ENCODE assay signal across 2 cellular contexts in the genomic region with DNA sequence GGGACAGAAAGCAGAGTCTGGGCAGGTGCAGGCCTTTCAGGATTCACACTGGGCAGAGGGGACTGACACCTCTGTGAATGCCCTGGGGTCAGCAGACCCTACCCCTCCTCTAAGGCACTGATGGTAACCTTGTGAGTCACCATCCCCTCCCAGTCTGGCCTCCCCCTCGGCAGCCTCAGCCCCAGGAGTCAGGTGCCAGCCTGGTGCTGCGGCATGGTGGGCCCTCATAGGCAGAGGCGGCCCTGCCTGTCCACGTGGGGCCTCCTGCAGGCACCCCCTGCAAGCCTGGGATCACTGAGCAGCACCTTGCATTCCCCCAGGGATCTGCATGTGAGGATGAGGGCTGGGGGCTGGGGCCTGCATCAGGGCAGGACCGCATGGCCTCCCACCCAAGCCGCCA.
A peak's percentile ranks its signal among the peaks of the same experiment; 100 is the strongest.
TF ChIP-seq lines count a peak whose summit lies in the region.

No MANE protein-coding gene starts in this region.

TF ChIP-seq in HepG2, 621 proteins besides CTCF, POLR2A, EP300 and RAD21:
- TF ChIP-seq ZNF660 (CRISPR knock-in tag; IDR thresholded peaks at IDR 0.05; ENCODE audit: borderline replicate concordance, low read depth), result no peak
- TF ChIP-seq ZNF775 (CRISPR knock-in tag; IDR thresholded peaks at IDR 0.05; ENCODE audit: borderline replicate concordance), result no peak
- TF ChIP-seq DMAP1 (CRISPR knock-in tag; IDR thresholded peaks at IDR 0.05), result peak; percentile 36; the same call in 1 of the 2 replicates
- TF ChIP-seq ZNF878 (CRISPR knock-in tag; IDR thresholded peaks at IDR 0.05), result no peak
- TF ChIP-seq ZNF672 (CRISPR knock-in tag; IDR thresholded peaks at IDR 0.05), result no peak
- TF ChIP-seq KLF6 (CRISPR knock-in tag; IDR thresholded peaks at IDR 0.05), result no peak
- TF ChIP-seq ZNF891 (CRISPR knock-in tag; IDR thresholded peaks at IDR 0.05), result 0 out of 2 replicates have a peak, but pooled peaks have one; percentile 10
- TF ChIP-seq, protein P1, sequence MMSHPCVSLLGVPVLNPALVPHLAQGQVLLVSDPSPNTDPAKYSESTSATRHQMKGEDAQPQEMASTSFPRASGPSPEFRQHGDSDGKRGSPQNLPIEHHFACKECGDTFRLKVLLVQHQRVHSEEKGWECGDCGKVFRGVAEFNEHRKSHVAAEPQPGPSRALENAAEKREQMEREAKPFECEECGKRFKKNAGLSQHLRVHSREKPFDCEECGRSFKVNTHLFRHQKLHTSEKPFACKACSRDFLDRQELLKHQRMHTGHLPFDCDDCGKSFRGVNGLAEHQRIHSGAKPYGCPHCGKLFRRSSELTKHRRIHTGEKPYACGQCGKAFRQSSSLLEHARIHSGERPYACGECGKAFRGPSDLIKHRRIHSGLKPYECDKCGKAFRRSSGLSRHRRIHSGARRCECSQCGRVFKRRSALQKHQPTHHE (CRISPR knock-in tag; IDR thresholded peaks at IDR 0.05; ENCODE audit: borderline replicate concordance), result no peak
- no peak for TF ChIP-seq RARA (CRISPR knock-in tag; IDR thresholded peaks at IDR 0.05)
- TF ChIP-seq, protein P2, sequence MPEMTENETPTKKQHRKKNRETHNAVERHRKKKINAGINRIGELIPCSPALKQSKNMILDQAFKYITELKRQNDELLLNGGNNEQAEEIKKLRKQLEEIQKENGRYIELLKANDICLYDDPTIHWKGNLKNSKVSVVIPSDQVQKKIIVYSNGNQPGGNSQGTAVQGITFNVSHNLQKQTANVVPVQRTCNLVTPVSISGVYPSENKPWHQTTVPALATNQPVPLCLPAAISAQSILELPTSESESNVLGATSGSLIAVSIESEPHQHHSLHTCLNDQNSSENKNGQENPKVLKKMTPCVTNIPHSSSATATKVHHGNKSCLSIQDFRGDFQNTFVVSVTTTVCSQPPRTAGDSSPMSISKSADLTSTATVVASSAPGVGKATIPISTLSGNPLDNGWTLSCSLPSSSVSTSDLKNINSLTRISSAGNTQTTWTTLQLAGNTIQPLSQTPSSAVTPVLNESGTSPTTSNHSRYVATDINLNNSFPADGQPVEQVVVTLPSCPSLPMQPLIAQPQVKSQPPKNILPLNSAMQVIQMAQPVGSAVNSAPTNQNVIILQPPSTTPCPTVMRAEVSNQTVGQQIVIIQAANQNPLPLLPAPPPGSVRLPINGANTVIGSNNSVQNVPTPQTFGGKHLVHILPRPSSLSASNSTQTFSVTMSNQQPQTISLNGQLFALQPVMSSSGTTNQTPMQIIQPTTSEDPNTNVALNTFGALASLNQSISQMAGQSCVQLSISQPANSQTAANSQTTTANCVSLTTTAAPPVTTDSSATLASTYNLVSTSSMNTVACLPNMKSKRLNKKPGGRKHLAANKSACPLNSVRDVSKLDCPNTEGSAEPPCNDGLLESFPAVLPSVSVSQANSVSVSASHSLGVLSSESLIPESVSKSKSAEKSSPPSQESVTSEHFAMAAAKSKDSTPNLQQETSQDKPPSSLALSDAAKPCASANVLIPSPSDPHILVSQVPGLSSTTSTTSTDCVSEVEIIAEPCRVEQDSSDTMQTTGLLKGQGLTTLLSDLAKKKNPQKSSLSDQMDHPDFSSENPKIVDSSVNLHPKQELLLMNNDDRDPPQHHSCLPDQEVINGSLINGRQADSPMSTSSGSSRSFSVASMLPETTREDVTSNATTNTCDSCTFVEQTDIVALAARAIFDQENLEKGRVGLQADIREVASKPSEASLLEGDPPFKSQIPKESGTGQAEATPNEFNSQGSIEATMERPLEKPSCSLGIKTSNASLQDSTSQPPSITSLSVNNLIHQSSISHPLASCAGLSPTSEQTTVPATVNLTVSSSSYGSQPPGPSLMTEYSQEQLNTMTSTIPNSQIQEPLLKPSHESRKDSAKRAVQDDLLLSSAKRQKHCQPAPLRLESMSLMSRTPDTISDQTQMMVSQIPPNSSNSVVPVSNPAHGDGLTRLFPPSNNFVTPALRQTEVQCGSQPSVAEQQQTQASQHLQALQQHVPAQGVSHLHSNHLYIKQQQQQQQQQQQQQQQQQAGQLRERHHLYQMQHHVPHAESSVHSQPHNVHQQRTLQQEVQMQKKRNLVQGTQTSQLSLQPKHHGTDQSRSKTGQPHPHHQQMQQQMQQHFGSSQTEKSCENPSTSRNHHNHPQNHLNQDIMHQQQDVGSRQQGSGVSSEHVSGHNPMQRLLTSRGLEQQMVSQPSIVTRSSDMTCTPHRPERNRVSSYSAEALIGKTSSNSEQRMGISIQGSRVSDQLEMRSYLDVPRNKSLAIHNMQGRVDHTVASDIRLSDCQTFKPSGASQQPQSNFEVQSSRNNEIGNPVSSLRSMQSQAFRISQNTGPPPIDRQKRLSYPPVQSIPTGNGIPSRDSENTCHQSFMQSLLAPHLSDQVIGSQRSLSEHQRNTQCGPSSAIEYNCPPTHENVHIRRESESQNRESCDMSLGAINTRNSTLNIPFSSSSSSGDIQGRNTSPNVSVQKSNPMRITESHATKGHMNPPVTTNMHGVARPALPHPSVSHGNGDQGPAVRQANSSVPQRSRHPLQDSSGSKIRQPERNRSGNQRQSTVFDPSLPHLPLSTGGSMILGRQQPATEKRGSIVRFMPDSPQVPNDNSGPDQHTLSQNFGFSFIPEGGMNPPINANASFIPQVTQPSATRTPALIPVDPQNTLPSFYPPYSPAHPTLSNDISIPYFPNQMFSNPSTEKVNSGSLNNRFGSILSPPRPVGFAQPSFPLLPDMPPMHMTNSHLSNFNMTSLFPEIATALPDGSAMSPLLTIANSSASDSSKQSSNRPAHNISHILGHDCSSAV (CRISPR knock-in tag; IDR thresholded peaks at IDR 0.05; ENCODE audit: borderline replicate concordance), result no peak
- TF ChIP-seq GATA4 (IDR thresholded peaks at IDR 0.05; ENCODE audit: borderline replicate concordance, low read depth), result no peak
- TF ChIP-seq BORCS8-MEF2B (CRISPR knock-in tag; IDR thresholded peaks at IDR 0.05), result no peak
- no peak for TF ChIP-seq ZBTB20 (CRISPR knock-in tag; IDR thresholded peaks at IDR 0.05; ENCODE audit: borderline replicate concordance, low read depth)
- TF ChIP-seq MAFG (CRISPR knock-in tag; IDR thresholded peaks at IDR 0.05), result no peak

TF ChIP-seq in H1, 55 proteins besides CTCF, POLR2A, EP300 and RAD21:
- TF ChIP-seq RFX5 (IDR thresholded peaks at IDR 0.05; ENCODE audit: borderline replicate concordance, low read depth, low read length) (no peak), MAFK (IDR thresholded peaks at IDR 0.05; ENCODE audit: low read depth, low read length) (no peak), EGR1 (IDR thresholded peaks at IDR 0.05; ENCODE audit: borderline replicate concordance, low read depth, low read length) (no peak), CBX5 (IDR thresholded peaks at IDR 0.05; ENCODE audit: low read depth, low read length) (no peak), TAF1 (IDR thresholded peaks at IDR 0.05; ENCODE audit: low read depth, low read length) (no peak), SAP30 (IDR thresholded peaks at IDR 0.05; ENCODE audit: insufficient read depth, insufficient replicate concordance, low read length) (no peak), CBX8 (IDR thresholded peaks at IDR 0.05; ENCODE audit: borderline replicate concordance, low read depth, low read length) (no peak)
- TF ChIP-seq, protein P3, sequence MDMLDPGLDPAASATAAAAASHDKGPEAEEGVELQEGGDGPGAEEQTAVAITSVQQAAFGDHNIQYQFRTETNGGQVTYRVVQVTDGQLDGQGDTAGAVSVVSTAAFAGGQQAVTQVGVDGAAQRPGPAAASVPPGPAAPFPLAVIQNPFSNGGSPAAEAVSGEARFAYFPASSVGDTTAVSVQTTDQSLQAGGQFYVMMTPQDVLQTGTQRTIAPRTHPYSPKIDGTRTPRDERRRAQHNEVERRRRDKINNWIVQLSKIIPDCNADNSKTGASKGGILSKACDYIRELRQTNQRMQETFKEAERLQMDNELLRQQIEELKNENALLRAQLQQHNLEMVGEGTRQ (IDR thresholded peaks at IDR 0.05; ENCODE audit: low read length), result no peak
